Comparison of ENCODE assay signal across 13 cellular contexts in the genomic region with DNA sequence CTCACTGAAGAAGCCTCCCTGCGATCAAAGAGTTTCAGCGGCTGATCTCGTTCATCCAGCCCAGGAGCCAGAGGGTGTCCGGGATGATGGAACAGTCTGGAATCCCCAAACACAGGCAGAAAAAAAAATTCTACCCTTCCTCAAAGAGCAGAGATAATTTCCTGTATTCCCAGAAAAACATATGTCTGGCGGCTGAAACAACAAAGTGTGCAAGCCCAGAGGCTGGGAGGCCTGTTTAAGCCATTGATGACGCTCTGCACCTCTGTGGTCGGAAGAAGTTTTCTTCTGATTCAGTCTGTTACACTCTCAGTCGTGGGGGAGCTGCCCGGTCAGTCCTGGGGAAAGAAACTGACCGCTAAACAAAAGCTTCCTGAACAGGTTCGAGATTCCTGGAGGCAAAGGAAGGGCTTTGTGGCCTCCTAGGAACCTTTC. TPM values are rescaled to one million over a fixed set of nuclear protein-coding genes. Genes with fewer than 3 reads are reported as not detected.
DNase-seq lines count a peak whose midpoint lies in the region; ATAC-seq and TF ChIP-seq lines count a peak whose summit lies in the region.
"Had no signal": no experiment of that assay in that cellular context is flagged by ENCODE, and none has a peak within 500 bp of the region (broad histone marks: within the 10 kb centered on the region; RNA-seq: fewer than 3 reads in every experiment).

No MANE protein-coding gene starts in this region.

- H3K27me3 ChIP-seq in breast epithelium = no peaks in the 10 kb centered on the region
- H3K27me3 ChIP-seq in foreskin keratinocyte = no peaks in the 10 kb centered on the region

- ATAC-seq in foreskin keratinocyte (no peak), left colon (no peak)
- ATAC-seq: activated T-helper 17 cell treated with anti-CD3 and anti-CD28 coated beads, Interleukin-2, amount 50 U/mL, for 72 hours had no signal

- DNase-seq in HFFc6 (peak; percentile 92), breast epithelium (ENCODE audit: low spot score in 2 of 2) (no peak), kidney tubule cell (ENCODE audit: low spot score) (peak; percentile 41), stromal cell of bone marrow (ENCODE audit: low read depth) (peak; percentile 51), foreskin keratinocyte (no peak), OCI-M1 (lab: John Stamatoyannopoulos, UW) (no peak), left colon (no peak)
- no peak for DNase-seq in activated CD8-positive, alpha-beta memory T cell treated with anti-CD3 and anti-CD28 coated beads for 24 hours
- DNase-seq: NCI-H2081 treated with DMSO at 0.1 percent for 48 hours, SW 1271 had no signal

- H3K4me3 Mint-ChIP-seq in HFFc6 = peak overlapping the region; percentile 79
- H3K4me3 Mint-ChIP-seq: activated T-helper 17 cell treated with anti-CD3 and anti-CD28 coated beads, Interleukin-2, amount 50 U/mL, for 72 hours had no signal

- peak overlapping the region; percentile 98 for H3K27ac Mint-ChIP-seq in HFFc6
- H3K27ac Mint-ChIP-seq: activated T-helper 17 cell treated with anti-CD3 and anti-CD28 coated beads, Interleukin-2, amount 50 U/mL, for 72 hours had no signal

- H3K4me1 Mint-ChIP-seq in HFFc6 (ENCODE audit: low read depth) = peaks cover 44% of the 10 kb centered on the region
- H3K4me1 Mint-ChIP-seq: activated T-helper 17 cell treated with anti-CD3 and anti-CD28 coated beads, Interleukin-2, amount 50 U/mL, for 72 hours had no signal

- intact Hi-C loops in breast epithelium (cut with DNase I; ENCODE audit: low total_unique reads) (no loop called here), left colon (cut with DNase I, micrococcal nuclease) (no loop called here)

- H3K9me3 Mint-ChIP-seq in HFFc6 = no peaks in the 10 kb centered on the region
- H3K9me3 Mint-ChIP-seq: activated T-helper 17 cell treated with anti-CD3 and anti-CD28 coated beads, Interleukin-2, amount 50 U/mL, for 72 hours had no signal

- peaks cover 1% of the 10 kb centered on the region; the same call in 1 of the 2 replicates for H3K27me3 Mint-ChIP-seq in HFFc6 (ENCODE audit: insufficient read depth)
- H3K27me3 Mint-ChIP-seq: activated T-helper 17 cell treated with anti-CD3 and anti-CD28 coated beads, Interleukin-2, amount 50 U/mL, for 72 hours had no signal

- no peaks in the 10 kb centered on the region for H3K9me3 ChIP-seq in breast epithelium
- H3K9me3 ChIP-seq: thoracic aorta had no signal

- TF ChIP-seq POLR2A in breast epithelium (IDR thresholded peaks at IDR 0.05) = no peak

- H3K36me3 ChIP-seq in breast epithelium = no peaks in the 10 kb centered on the region
- H3K36me3 ChIP-seq: thoracic aorta had no signal

- H3K4me1 ChIP-seq in breast epithelium = peaks cover 0 to 9% of the 10 kb centered on the region in 2 donors
- H3K4me1 ChIP-seq in foreskin keratinocyte = no peaks in the 10 kb centered on the region

- TF ChIP-seq CTCF in HFFc6 (IDR thresholded peaks at IDR 0.05) = no peak
- TF ChIP-seq CTCF in breast epithelium (IDR thresholded peaks at IDR 0.05) = no peak
- TF ChIP-seq CTCF in foreskin keratinocyte (conservative IDR thresholded peaks at IDR 0.05) = no peak

- no peak overlapping the region for H3K4me3 ChIP-seq in breast epithelium
- H3K4me3 ChIP-seq: skin epidermis, thoracic aorta had no signal

- peak overlapping the region; percentile 71 to 76 for H3K27ac ChIP-seq in breast epithelium
- H3K27ac ChIP-seq in foreskin keratinocyte = no peak overlapping the region
- H3K27ac ChIP-seq: thoracic aorta had no signal

- H3K36me3 Mint-ChIP-seq in HFFc6 (ENCODE audit: low read depth) = 0 out of 2 replicates have a peak, but pooled peaks cover 5% of the 10 kb centered on the region

RNA-seq across cellular contexts. Expression of a gene that starts 37.0 kb away (rescaled TPM):
- total RNA-seq in HFFc6 (2021; fragmentation: NEBNext Ultra II Directional; extraction: Animal tissue kit (Norgen Biotek cat#: 25700)) = 10 to 100 TPM in 4 of 6 experiments, 1 to 10 TPM in 2; 8.7 to 14.2 (median 11.0) TPM
- total RNA-seq in breast epithelium (10 to 100 TPM; 15.7 to 20.6 (median 18.4) TPM), foreskin keratinocyte (3.1 and 3.6 TPM in 2 replicates), left colon (10 to 100 TPM; 24.3 to 29.7 TPM)
- polyA plus RNA-seq in foreskin keratinocyte = 4.3 and 5.3 TPM in 2 replicates

RNA-seq across cellular contexts. Expression of a gene that starts 48.8 kb away (rescaled TPM):
- total RNA-seq in HFFc6 (2021; fragmentation: NEBNext Ultra II Directional; extraction: Animal tissue kit (Norgen Biotek cat#: 25700)) = not detected
- total RNA-seq in breast epithelium (1 to 10 TPM in 1 of 3 donors, not detected in 2; 3.2 TPM), foreskin keratinocyte (not detected in 2 replicates), left colon (not detected)
- polyA plus RNA-seq in foreskin keratinocyte = not detected in 2 replicates
- total RNA-seq: activated T-helper 17 cell treated with anti-CD3 and anti-CD28 coated beads, Interleukin-2, amount 50 U/mL, for 72 hours had no signal

Comparison
In these comparisons a context has a peak if more than half of its experiments do, and no peak if none do; other contexts are left out.
1. DNase-seq: peak in HFFc6 (single experiment), kidney tubule cell (single experiment) and stromal cell of bone marrow (single experiment); none in breast epithelium (0 of 2), foreskin keratinocyte (0 of 2), activated CD8-positive, alpha-beta memory T cell treated with anti-CD3 and anti-CD28 coated beads for 24 hours (single experiment), OCI-M1 (single experiment) and left colon (0 of 2).